Comparison of ENCODE assay signal across 1 cellular context in the genomic region with DNA sequence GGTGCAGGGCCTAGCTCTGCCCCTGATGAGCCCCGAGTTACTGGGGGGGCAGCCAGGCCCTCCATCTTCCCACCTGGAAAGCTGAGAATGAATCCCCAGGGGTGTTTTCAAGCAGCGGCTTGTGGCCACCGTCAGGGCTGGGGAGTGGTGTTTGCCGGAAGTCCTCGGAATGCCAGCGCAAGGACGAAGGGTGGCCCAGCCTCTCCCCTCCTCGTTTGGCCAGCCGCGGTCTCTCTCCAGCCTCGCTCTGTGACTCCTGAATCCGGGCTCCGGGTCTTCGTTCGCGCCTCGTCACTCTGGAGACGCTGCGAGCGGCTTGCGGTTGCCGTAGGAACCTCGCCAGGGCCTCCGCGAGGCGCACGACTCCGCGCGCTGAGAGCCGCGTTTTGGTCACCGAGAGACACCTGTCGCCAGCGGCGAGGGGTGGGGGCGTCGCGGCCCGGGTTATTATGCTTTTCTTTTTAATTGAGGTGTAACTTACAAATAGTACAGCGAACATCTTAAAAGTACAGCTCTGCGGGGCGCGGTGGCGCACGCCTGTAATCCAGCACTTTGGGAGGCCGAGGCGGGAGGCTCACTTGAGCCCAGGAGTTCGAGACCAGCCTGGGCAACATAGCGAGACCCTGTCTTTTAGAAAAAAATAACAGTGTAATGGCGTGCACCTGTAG.
TF ChIP-seq lines count a peak whose summit lies in the region.

No MANE protein-coding gene starts in this region.

TF ChIP-seq in K562, 482 proteins besides CTCF, POLR2A, EP300 and RAD21 (continued from another document and continues in another):
- TF ChIP-seq MGA (IDR thresholded peaks at IDR 0.05), result peak; percentile 70
- peak; percentile 53; the same call in 1 of the 2 replicates for TF ChIP-seq ESRRA (IDR thresholded peaks at IDR 0.05; ENCODE audit: borderline replicate concordance, low read depth)
- TF ChIP-seq RBM25 (IDR thresholded peaks at IDR 0.05; ENCODE audit: low read depth, low read length, severe bottlenecking), result peak; percentile 49
- TF ChIP-seq SRSF7 (optimal IDR thresholded peaks at IDR 0.05; ENCODE audit: low read depth, low read length), result no peak
- no peak; the same call in 1 of the 2 replicates for TF ChIP-seq ZBTB40 (IDR thresholded peaks at IDR 0.05)
- TF ChIP-seq ZBTB40 (CRISPR knock-in tag; IDR thresholded peaks at IDR 0.05), result no peak
- no peak for TF ChIP-seq CBFA2T3 (IDR thresholded peaks at IDR 0.05)
- no peak for TF ChIP-seq ILF3 (IDR thresholded peaks at IDR 0.05; ENCODE audit: borderline replicate concordance)
- TF ChIP-seq TCF7L2 (IDR thresholded peaks at IDR 0.05; ENCODE audit: low read depth, low read length), result peak; percentile 29; the same call in 1 of the 2 replicates
- TF ChIP-seq L3MBTL2 (IDR thresholded peaks at IDR 0.05), result peak; percentile 60; the same call in 1 of the 2 replicates
- TF ChIP-seq RB1 (IDR thresholded peaks at IDR 0.05; ENCODE audit: low read depth), result peak; percentile 43; the same call in 1 of the 2 replicates
- TF ChIP-seq ARHGAP35 (IDR thresholded peaks at IDR 0.05; ENCODE audit: partially characterized antibody), result no peak
- TF ChIP-seq BMI1 (IDR thresholded peaks at IDR 0.05; ENCODE audit: low read length), result peak; percentile 83; the same call in 1 of the 2 replicates
- TF ChIP-seq, protein P1, sequence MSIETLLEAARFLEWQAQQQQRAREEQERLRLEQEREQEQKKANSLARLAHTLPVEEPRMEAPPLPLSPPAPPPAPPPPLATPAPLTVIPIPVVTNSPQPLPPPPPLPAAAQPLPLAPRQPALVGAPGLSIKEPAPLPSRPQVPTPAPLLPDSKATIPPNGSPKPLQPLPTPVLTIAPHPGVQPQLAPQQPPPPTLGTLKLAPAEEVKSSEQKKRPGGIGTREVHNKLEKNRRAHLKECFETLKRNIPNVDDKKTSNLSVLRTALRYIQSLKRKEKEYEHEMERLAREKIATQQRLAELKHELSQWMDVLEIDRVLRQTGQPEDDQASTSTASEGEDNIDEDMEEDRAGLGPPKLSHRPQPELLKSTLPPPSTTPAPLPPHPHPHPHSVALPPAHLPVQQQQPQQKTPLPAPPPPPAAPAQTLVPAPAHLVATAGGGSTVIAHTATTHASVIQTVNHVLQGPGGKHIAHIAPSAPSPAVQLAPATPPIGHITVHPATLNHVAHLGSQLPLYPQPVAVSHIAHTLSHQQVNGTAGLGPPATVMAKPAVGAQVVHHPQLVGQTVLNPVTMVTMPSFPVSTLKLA (conservative IDR thresholded peaks at IDR 0.05), result peak in 1 of 2 experiments; percentile 44; a peak in 1 of 4 replicates
- TF ChIP-seq CREM (IDR thresholded peaks at IDR 0.05; ENCODE audit: low read depth), result peak; percentile 58
- TF ChIP-seq MAFK (IDR thresholded peaks at IDR 0.05; ENCODE audit: low read length), result no peak
- peak; percentile 72; the same call in 1 of the 2 replicates for TF ChIP-seq BCOR (IDR thresholded peaks at IDR 0.05)
- TF ChIP-seq ZNF121 (CRISPR knock-in tag; conservative IDR thresholded peaks at IDR 0.05), result peak; percentile 81
- peak; percentile 65; the same call in 1 of the 2 replicates for TF ChIP-seq XRCC5 (IDR thresholded peaks at IDR 0.05; ENCODE audit: low read depth, low read length)
- 0 out of 4 replicates have a peak, but pooled peaks of 1 of the 2 experiments have one; percentile 38 for TF ChIP-seq RCOR1 (IDR thresholded peaks at IDR 0.05; ENCODE audit: borderline replicate concordance in 1 of 2, low read depth in 2 of 2, low read length in 2 of 2)
- no peak for TF ChIP-seq ZKSCAN3 (CRISPR knock-in tag; IDR thresholded peaks at IDR 0.05)
- TF ChIP-seq, protein P2, sequence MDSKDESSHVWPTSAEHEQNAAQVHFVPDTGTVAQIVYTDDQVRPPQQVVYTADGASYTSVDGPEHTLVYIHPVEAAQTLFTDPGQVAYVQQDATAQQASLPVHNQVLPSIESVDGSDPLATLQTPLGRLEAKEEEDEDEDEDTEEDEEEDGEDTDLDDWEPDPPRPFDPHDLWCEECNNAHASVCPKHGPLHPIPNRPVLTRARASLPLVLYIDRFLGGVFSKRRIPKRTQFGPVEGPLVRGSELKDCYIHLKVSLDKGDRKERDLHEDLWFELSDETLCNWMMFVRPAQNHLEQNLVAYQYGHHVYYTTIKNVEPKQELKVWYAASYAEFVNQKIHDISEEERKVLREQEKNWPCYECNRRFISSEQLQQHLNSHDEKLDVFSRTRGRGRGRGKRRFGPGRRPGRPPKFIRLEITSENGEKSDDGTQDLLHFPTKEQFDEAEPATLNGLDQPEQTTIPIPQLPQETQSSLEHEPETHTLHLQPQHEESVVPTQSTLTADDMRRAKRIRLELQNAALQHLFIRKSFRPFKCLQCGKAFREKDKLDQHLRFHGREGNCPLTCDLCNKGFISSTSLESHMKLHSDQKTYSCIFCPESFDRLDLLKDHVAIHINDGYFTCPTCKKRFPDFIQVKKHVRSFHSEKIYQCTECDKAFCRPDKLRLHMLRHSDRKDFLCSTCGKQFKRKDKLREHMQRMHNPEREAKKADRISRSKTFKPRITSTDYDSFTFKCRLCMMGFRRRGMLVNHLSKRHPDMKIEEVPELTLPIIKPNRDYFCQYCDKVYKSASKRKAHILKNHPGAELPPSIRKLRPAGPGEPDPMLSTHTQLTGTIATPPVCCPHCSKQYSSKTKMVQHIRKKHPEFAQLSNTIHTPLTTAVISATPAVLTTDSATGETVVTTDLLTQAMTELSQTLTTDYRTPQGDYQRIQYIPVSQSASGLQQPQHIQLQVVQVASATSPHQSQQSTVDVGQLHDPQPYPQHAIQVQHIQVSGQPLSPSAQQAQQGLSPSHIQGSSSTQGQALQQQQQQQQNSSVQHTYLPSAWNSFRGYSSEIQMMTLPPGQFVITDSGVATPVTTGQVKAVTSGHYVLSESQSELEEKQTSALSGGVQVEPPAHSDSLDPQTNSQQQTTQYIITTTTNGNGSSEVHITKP (IDR thresholded peaks at IDR 0.05; ENCODE audit: partially characterized antibody), result peak; percentile 97
